Comparison of ENCODE assay signal across 14 cellular contexts in the genomic region with DNA sequence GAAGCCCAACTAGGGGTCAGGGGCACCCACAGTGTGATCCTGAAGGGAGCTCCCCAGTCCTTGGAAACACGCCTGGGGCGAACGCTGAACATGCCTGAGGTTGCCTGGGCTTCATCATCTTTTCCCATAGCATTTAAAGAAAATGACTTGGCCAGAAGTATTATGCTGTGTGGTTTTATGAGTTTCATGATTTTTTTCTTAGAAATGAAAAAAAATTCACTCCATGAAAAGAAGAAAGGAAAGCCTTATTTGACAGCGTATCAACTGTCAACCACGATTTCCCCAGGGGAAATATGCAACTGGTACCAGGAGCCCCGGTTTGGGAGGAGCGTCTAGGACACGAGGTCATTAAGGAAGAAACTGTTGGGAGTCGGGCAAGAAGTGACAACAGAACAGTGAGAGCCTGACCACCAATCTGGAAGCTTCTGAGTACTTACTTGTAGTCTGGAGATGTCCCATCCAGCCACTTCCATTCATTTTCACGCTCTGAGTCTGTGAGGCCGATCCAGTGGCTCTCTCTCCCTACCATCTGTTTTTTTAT.
DNase-seq lines count a peak whose midpoint lies in the region; ATAC-seq and TF ChIP-seq lines count a peak whose summit lies in the region.
"Had no signal": no experiment of that assay in that cellular context is flagged by ENCODE, and none has a peak within 500 bp of the region (broad histone marks: within the 10 kb centered on the region; RNA-seq: fewer than 3 reads in every experiment).

No MANE protein-coding gene starts in this region.

- DNase-seq in AG10803 (ENCODE audit: low read depth) (peak; percentile 76), M059J (ENCODE audit: low read depth) (peak; percentile 29), mucosa of gallbladder (ENCODE audit: low spot score) (peak; percentile 20), foreskin keratinocyte (no peak), NCI-H524 (lab: John Stamatoyannopoulos, UW) (no peak), NCI-H748 (lab: John Stamatoyannopoulos, UW; ENCODE audit: unreplicated experiment) (no peak)
- DNase-seq in stimulated activated naive B cell treated with anti-CD40 and anti-IgM and Interleukin-4, amounts not matched to agents 10 μg/mL and 1 μg/mL and 100 μg/mL, for 72 hours: no peak
- DNase-seq: activated naive CD4-positive, alpha-beta T cell treated with Interleukin-2 at 50 U/mL for 16 hours; HFFc6; stimulated activated CD4-positive, alpha-beta T cell treated with anti-CD3 and anti-CD28 coated beads, Interleukin-15, amount 100 ng/mL, for 24 hours had no signal

- H3K36me3 Mint-ChIP-seq in stimulated activated naive B cell treated with anti-CD40 and anti-IgM and Interleukin-4, amounts not matched to agents 10 μg/mL and 1 μg/mL and 100 μg/mL, for 72 hours: no peaks in the 10 kb centered on the region

- H3K9me3 Mint-ChIP-seq in stimulated activated naive B cell treated with anti-CD40 and anti-IgM and Interleukin-4, amounts not matched to agents 10 μg/mL and 1 μg/mL and 100 μg/mL, for 72 hours: no peaks in the 10 kb centered on the region
- H3K9me3 Mint-ChIP-seq: central memory CD8-positive, alpha-beta T cell; HFFc6 had no signal

- peak overlapping the region; percentile 21 for H3K27ac ChIP-seq in cingulate gyrus (ENCODE audit: low read depth, low read length)
- no peak overlapping the region for H3K27ac ChIP-seq in foreskin keratinocyte
- H3K27ac ChIP-seq: parathyroid adenoma, SK-N-MC had no signal

- no peak for ATAC-seq in foreskin keratinocyte
- no peak for ATAC-seq in stimulated activated naive B cell treated with anti-CD40 and anti-IgM and Interleukin-4, amounts not matched to agents 10 μg/mL and 1 μg/mL and 100 μg/mL, for 72 hours (replicated peaks)

- H3K27me3 Mint-ChIP-seq in stimulated activated naive B cell treated with anti-CD40 and anti-IgM and Interleukin-4, amounts not matched to agents 10 μg/mL and 1 μg/mL and 100 μg/mL, for 72 hours: peaks cover 10 to 16% of the 10 kb centered on the region in 2 donors

- no peak overlapping the region for H3K27ac Mint-ChIP-seq in stimulated activated naive B cell treated with anti-CD40 and anti-IgM and Interleukin-4, amounts not matched to agents 10 μg/mL and 1 μg/mL and 100 μg/mL, for 72 hours
- H3K27ac Mint-ChIP-seq: HFFc6 had no signal

- TF ChIP-seq CTCF in AG10803 (conservative IDR thresholded peaks at IDR 0.05; ENCODE audit: low read length): no peak
- no peak for TF ChIP-seq CTCF in foreskin keratinocyte (conservative IDR thresholded peaks at IDR 0.05)

- peaks cover 0 to 4% of the 10 kb centered on the region in 2 donors for H3K4me1 Mint-ChIP-seq in stimulated activated naive B cell treated with anti-CD40 and anti-IgM and Interleukin-4, amounts not matched to agents 10 μg/mL and 1 μg/mL and 100 μg/mL, for 72 hours
- H3K4me1 Mint-ChIP-seq: central memory CD8-positive, alpha-beta T cell had no signal

- no peak overlapping the region for H3K4me3 Mint-ChIP-seq in stimulated activated naive B cell treated with anti-CD40 and anti-IgM and Interleukin-4, amounts not matched to agents 10 μg/mL and 1 μg/mL and 100 μg/mL, for 72 hours
- H3K4me3 Mint-ChIP-seq: central memory CD8-positive, alpha-beta T cell; HFFc6 had no signal

- no peaks in the 10 kb centered on the region for H3K4me1 ChIP-seq in foreskin keratinocyte
- H3K4me1 ChIP-seq: parathyroid adenoma had no signal

- no peaks in the 10 kb centered on the region for H3K27me3 ChIP-seq in foreskin keratinocyte

- H3K4me3 ChIP-seq in AG10803 (ENCODE audit: low read length): no peak overlapping the region
- H3K4me3 ChIP-seq: SK-N-MC had no signal

Comparison
In these comparisons a context has a peak if more than half of its experiments do, and no peak if none do; other contexts are left out.
1. DNase-seq: peak in AG10803 (single experiment), M059J (single experiment) and mucosa of gallbladder (single experiment); none in foreskin keratinocyte (0 of 2), NCI-H524 (0 of 2), stimulated activated naive B cell treated with anti-CD40 and anti-IgM and Interleukin-4, amounts not matched to agents 10 μg/mL and 1 μg/mL and 100 μg/mL, for 72 hours (single experiment) and NCI-H748 (single experiment).